ENCODE assay signal across 2 cellular contexts in the genomic region with DNA sequence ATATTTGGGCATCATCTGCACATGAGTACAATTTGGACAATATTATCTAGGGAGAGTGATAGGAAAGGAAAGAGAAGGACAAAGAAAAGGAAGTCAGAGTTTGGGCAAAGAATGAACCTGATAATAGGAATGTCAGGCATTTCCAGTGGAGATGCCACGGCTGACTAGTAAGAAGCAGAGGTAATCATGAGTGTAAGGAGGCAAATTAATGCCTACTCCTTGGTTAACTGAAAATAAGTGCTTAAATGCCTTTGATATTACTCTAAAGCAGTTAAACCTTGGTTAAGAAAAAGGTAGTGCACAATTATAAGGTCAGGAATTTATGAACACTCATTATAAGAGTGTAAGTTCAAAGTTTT.
TF ChIP-seq lines count a peak whose summit lies in the region.

No MANE protein-coding gene starts in this region.

TF ChIP-seq in GM23338, 12 proteins besides CTCF, POLR2A, EP300 and RAD21 (continued from another document):
- TF ChIP-seq, protein P1, sequence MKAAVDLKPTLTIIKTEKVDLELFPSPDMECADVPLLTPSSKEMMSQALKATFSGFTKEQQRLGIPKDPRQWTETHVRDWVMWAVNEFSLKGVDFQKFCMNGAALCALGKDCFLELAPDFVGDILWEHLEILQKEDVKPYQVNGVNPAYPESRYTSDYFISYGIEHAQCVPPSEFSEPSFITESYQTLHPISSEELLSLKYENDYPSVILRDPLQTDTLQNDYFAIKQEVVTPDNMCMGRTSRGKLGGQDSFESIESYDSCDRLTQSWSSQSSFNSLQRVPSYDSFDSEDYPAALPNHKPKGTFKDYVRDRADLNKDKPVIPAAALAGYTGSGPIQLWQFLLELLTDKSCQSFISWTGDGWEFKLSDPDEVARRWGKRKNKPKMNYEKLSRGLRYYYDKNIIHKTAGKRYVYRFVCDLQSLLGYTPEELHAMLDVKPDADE (IDR thresholded peaks at IDR 0.05): no peak
- TF ChIP-seq ZNF331 (CRISPR knock-in tag; IDR thresholded peaks at IDR 0.05; ENCODE audit: low read depth) (no peak), STAT1 (IDR thresholded peaks at IDR 0.05; ENCODE audit: unreplicated experiment) (no peak), EZH2phosphoT487 (IDR thresholded peaks at IDR 0.05; ENCODE audit: unreplicated experiment) (no peak), JUNB (IDR thresholded peaks at IDR 0.05; ENCODE audit: unreplicated experiment) (no peak), ZNF462 (CRISPR knock-in tag; IDR thresholded peaks at IDR 0.05) (no peak), POLR2AphosphoS5 (IDR thresholded peaks at IDR 0.05; ENCODE audit: low read depth) (no peak), CREB1 (CRISPR knock-in tag; IDR thresholded peaks at IDR 0.05; ENCODE audit: low read depth) (no peak), ZNF114 (CRISPR knock-in tag; IDR thresholded peaks at IDR 0.05) (no peak)
- TF ChIP-seq, protein P2, sequence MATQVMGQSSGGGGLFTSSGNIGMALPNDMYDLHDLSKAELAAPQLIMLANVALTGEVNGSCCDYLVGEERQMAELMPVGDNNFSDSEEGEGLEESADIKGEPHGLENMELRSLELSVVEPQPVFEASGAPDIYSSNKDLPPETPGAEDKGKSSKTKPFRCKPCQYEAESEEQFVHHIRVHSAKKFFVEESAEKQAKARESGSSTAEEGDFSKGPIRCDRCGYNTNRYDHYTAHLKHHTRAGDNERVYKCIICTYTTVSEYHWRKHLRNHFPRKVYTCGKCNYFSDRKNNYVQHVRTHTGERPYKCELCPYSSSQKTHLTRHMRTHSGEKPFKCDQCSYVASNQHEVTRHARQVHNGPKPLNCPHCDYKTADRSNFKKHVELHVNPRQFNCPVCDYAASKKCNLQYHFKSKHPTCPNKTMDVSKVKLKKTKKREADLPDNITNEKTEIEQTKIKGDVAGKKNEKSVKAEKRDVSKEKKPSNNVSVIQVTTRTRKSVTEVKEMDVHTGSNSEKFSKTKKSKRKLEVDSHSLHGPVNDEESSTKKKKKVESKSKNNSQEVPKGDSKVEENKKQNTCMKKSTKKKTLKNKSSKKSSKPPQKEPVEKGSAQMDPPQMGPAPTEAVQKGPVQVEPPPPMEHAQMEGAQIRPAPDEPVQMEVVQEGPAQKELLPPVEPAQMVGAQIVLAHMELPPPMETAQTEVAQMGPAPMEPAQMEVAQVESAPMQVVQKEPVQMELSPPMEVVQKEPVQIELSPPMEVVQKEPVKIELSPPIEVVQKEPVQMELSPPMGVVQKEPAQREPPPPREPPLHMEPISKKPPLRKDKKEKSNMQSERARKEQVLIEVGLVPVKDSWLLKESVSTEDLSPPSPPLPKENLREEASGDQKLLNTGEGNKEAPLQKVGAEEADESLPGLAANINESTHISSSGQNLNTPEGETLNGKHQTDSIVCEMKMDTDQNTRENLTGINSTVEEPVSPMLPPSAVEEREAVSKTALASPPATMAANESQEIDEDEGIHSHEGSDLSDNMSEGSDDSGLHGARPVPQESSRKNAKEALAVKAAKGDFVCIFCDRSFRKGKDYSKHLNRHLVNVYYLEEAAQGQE (IDR thresholded peaks at IDR 0.05; ENCODE audit: unreplicated experiment): no peak
TF ChIP-seq in GM23338: peak in this region for 0.

TF ChIP-seq in SK-N-SH, 30 proteins besides CTCF, POLR2A, EP300 and RAD21:
- TF ChIP-seq USF2 (IDR thresholded peaks at IDR 0.05; ENCODE audit: borderline replicate concordance, low read depth, low read length): no peak
- peak; percentile 30; the same call in 1 of the 2 replicates for TF ChIP-seq FOSL2 (IDR thresholded peaks at IDR 0.05; ENCODE audit: borderline replicate concordance, low read depth)
- no peak for TF ChIP-seq MXI1 (IDR thresholded peaks at IDR 0.05; ENCODE audit: low read depth, low read length)
- no peak for TF ChIP-seq GABPA (IDR thresholded peaks at IDR 0.05; ENCODE audit: low read depth)
- no peak for TF ChIP-seq TEAD4 (IDR thresholded peaks at IDR 0.05; ENCODE audit: borderline replicate concordance, insufficient read depth)
